ENCODE assay signal across 8 cellular contexts in genomic region chr20:62387993-62388635, GRCh38. TPM values are rescaled to one million over a fixed set of nuclear protein-coding genes. Genes with fewer than 3 reads are reported as not detected.
DNase-seq lines count a peak whose midpoint lies in the region; ATAC-seq and TF ChIP-seq lines count a peak whose summit lies in the region.

No MANE protein-coding gene starts in this region.

- peaks cover 24% of the 10 kb centered on the region for H4K20me1 ChIP-seq in SK-N-SH (ENCODE audit: insufficient read depth)

- intact Hi-C loops in activated CD8-positive, alpha-beta T cell treated with anti-CD3 and anti-CD28 coated beads for 36 hours (cut with micrococcal nuclease), result no loop called here

- peak overlapping the region; percentile 97 for H3K4me2 ChIP-seq in SK-N-SH

- POLR2A ChIA-PET in SK-N-SH (lab: Yijun Ruan, JAX), result interaction anchor here (1.0 to 1.6 kb wide), 5 partner anchors 14 to 256 kb away, joined by 3 to 9 read pairs (median 3); no protein-coding TSS in a partner anchor
- POLR2A ChIA-PET in activated CD8-positive, alpha-beta T cell treated with anti-CD3 and anti-CD28 coated beads for 36 hours (lab: Charles Lee), result interaction anchor here (1.2 to 6.0 kb wide), 9 partner anchors 13 to 152 kb away, joined by 3 to 53 read pairs (median 4); partner anchors contain the start of genes CABLES2 and LAMA5

- WGBS in SK-N-SH (ENCODE audit: low lambda C conversion rate), result 25% methylated on average over 12 of the region's 16 CpGs
- WGBS in iPS DF 6.9 (ENCODE audit: insufficient coverage, insufficient read length), result no CpG with 5 or more reads among the region's 16 CpGs

- H3K4me3 Mint-ChIP-seq in activated CD8-positive, alpha-beta T cell treated with anti-CD3 and anti-CD28 coated beads for 36 hours, result peak overlapping the region; percentile 95
- peak overlapping the region; percentile 95 for H3K4me3 Mint-ChIP-seq in stimulated activated naive B cell treated with anti-CD40 and anti-IgM and Interleukin-4, amounts not matched to agents 10 μg/mL and 1 μg/mL and 100 μg/mL, for 72 hours

- CTCF ChIA-PET in SK-N-SH (lab: Yijun Ruan, JAX), result interaction anchor here (0.6 to 1.7 kb wide), 6 partner anchors 11 to 200 kb away, joined by 3 to 6 read pairs (median 4); partner anchors contain the start of gene ADRM1
- CTCF ChIA-PET in activated CD8-positive, alpha-beta T cell treated with anti-CD3 and anti-CD28 coated beads for 36 hours (lab: Charles Lee), result interaction anchor here (2.0 kb wide), 1 partner anchor 21 kb away, joined by 5 read pairs; no protein-coding TSS in a partner anchor

- peaks cover 42% of the 10 kb centered on the region for H3K36me3 Mint-ChIP-seq in activated CD8-positive, alpha-beta T cell treated with anti-CD3 and anti-CD28 coated beads for 36 hours (ENCODE audit: low read depth)
- H3K36me3 Mint-ChIP-seq in stimulated activated naive B cell treated with anti-CD40 and anti-IgM and Interleukin-4, amounts not matched to agents 10 μg/mL and 1 μg/mL and 100 μg/mL, for 72 hours, result peaks cover 38 to 60% of the 10 kb centered on the region in 2 donors

- H3K36me3 ChIP-seq in SK-N-SH (replicated peaks in 1 of 2; ENCODE audit: control insufficient read depth in 1 of 2, insufficient read depth in 2 of 2, low read length in 1 of 2) (peaks cover 15 to 40% of the 10 kb centered on the region in 2 experiments), iPS DF 6.9 (ENCODE audit: control insufficient read depth, insufficient read depth, low read length) (peaks cover 14% of the 10 kb centered on the region)

- TF ChIP-seq CTCF in SK-N-SH (IDR thresholded peaks at IDR 0.05), result no peak
- no peak for TF ChIP-seq CTCF in activated CD8-positive, alpha-beta T cell treated with anti-CD3 and anti-CD28 coated beads for 36 hours (IDR thresholded peaks at IDR 0.05)

- no peaks in the 10 kb centered on the region for H3K9me2 ChIP-seq in SK-N-SH

- ATAC-seq in SK-N-SH treated with all-trans-retinoic acid at 6 μM for 48 hours, result no peak
- ATAC-seq in activated CD8-positive, alpha-beta T cell treated with anti-CD3 and anti-CD28 coated beads for 36 hours, result no peak
- no peak for ATAC-seq in stimulated activated naive B cell treated with anti-CD40 and anti-IgM and Interleukin-4, amounts not matched to agents 10 μg/mL and 1 μg/mL and 100 μg/mL, for 72 hours (replicated peaks)

- H2AFZ ChIP-seq in SK-N-SH (ENCODE audit: low read depth), result no peak overlapping the region

- peak overlapping the region; percentile 91 for H3K27ac Mint-ChIP-seq in activated CD8-positive, alpha-beta T cell treated with anti-CD3 and anti-CD28 coated beads for 36 hours
- peak overlapping the region; percentile 96 for H3K27ac Mint-ChIP-seq in stimulated activated naive B cell treated with anti-CD40 and anti-IgM and Interleukin-4, amounts not matched to agents 10 μg/mL and 1 μg/mL and 100 μg/mL, for 72 hours

- peaks cover 0 to 19% of the 10 kb centered on the region in 2 experiments; a peak in 2 of 4 replicates for H3K4me1 ChIP-seq in SK-N-SH (ENCODE audit: control insufficient read depth in 1 of 2, insufficient read depth in 2 of 2, low read depth in 1 of 2, low read length in 1 of 2)
- H3K4me1 ChIP-seq in iPS DF 6.9 (ENCODE audit: control insufficient read depth, insufficient read depth, low read length), result no peaks in the 10 kb centered on the region

- TF ChIP-seq RAD21 in SK-N-SH (IDR thresholded peaks at IDR 0.05; ENCODE audit: low read length), result no peak

- no peak for DNase-seq in SK-N-SH
- DNase-seq in activated CD8-positive, alpha-beta T cell treated with anti-CD3 and anti-CD28 coated beads for 36 hours, result peak; percentile 44
- no peak for DNase-seq in iPS DF 6.9 (ENCODE audit: low read depth, low spot score)
- no peak for DNase-seq in stimulated activated naive B cell treated with anti-CD40 and anti-IgM and Interleukin-4, amounts not matched to agents 10 μg/mL and 1 μg/mL and 100 μg/mL, for 72 hours
- no peak for DNase-seq in KBM-7
- DNase-seq in inferior parietal cortex (ENCODE audit: extremely low spot score), result no peak
- no peak for DNase-seq in amniotic stem cell (lab: John Stamatoyannopoulos, UW)

- H3K27me3 ChIP-seq in SK-N-SH (ENCODE audit: insufficient read depth), result no peaks in the 10 kb centered on the region
- H3K27me3 ChIP-seq in iPS DF 6.9 (ENCODE audit: control insufficient read depth, insufficient read depth, low read length), result no peaks in the 10 kb centered on the region

- H3K27ac ChIP-seq in SK-N-SH (ENCODE audit: low read depth in 2 of 2, low read length in 1 of 2) (peak overlapping the region; percentile 34 to 85; a peak in 3 of 4 replicates), iPS DF 6.9 (ENCODE audit: low read length) (no peak overlapping the region)

- in situ Hi-C loops in KBM-7 (cut with MboI; ENCODE audit: low pct_unique_long_range_greater_than_20kb, low sequenced_read_pairs), result loop anchor here (25.0 kb wide), 1 partner anchor 376 kb away; no protein-coding TSS in a partner anchor

- no peaks in the 10 kb centered on the region for H3K9me3 Mint-ChIP-seq in activated CD8-positive, alpha-beta T cell treated with anti-CD3 and anti-CD28 coated beads for 36 hours
- H3K9me3 Mint-ChIP-seq in stimulated activated naive B cell treated with anti-CD40 and anti-IgM and Interleukin-4, amounts not matched to agents 10 μg/mL and 1 μg/mL and 100 μg/mL, for 72 hours, result no peaks in the 10 kb centered on the region

- H3F3A ChIP-seq in SK-N-SH (replicated peaks; ENCODE audit: insufficient read depth), result peaks cover 17% of the 10 kb centered on the region

- peaks cover 34% of the 10 kb centered on the region for H3K4me1 Mint-ChIP-seq in activated CD8-positive, alpha-beta T cell treated with anti-CD3 and anti-CD28 coated beads for 36 hours (ENCODE audit: low read depth)
- peaks cover 38 to 63% of the 10 kb centered on the region in 2 donors for H3K4me1 Mint-ChIP-seq in stimulated activated naive B cell treated with anti-CD40 and anti-IgM and Interleukin-4, amounts not matched to agents 10 μg/mL and 1 μg/mL and 100 μg/mL, for 72 hours

- peak overlapping the region; percentile 96 for H3K9ac ChIP-seq in SK-N-SH

- H3K27me3 Mint-ChIP-seq in activated CD8-positive, alpha-beta T cell treated with anti-CD3 and anti-CD28 coated beads for 36 hours, result no peaks in the 10 kb centered on the region
- no peaks in the 10 kb centered on the region for H3K27me3 Mint-ChIP-seq in stimulated activated naive B cell treated with anti-CD40 and anti-IgM and Interleukin-4, amounts not matched to agents 10 μg/mL and 1 μg/mL and 100 μg/mL, for 72 hours

- TF ChIP-seq EP300 in SK-N-SH (IDR thresholded peaks at IDR 0.05; ENCODE audit: borderline replicate concordance in 1 of 2, low read depth in 1 of 2, low read length in 1 of 2), result no peak

- H3K79me2 ChIP-seq in SK-N-SH (ENCODE audit: insufficient read depth), result peaks cover 64% of the 10 kb centered on the region

- H3K9me3 ChIP-seq in SK-N-SH, result no peaks in the 10 kb centered on the region
- no peaks in the 10 kb centered on the region for H3K9me3 ChIP-seq in iPS DF 6.9 (ENCODE audit: control insufficient read depth, insufficient read depth, low read length)

- H3K4me3 ChIP-seq in SK-N-SH (ENCODE audit: low read depth in 2 of 2, low read length in 1 of 2), result peak overlapping the region; percentile 72 to 87
- peak overlapping the region; percentile 99; the same call in 1 of the 2 replicates for H3K4me3 ChIP-seq in iPS DF 6.9 (ENCODE audit: low read length)

TF ChIP-seq in SK-N-SH, 30 proteins besides CTCF, POLR2A, EP300 and RAD21 (continues in another document):
- TF ChIP-seq, protein P1, sequence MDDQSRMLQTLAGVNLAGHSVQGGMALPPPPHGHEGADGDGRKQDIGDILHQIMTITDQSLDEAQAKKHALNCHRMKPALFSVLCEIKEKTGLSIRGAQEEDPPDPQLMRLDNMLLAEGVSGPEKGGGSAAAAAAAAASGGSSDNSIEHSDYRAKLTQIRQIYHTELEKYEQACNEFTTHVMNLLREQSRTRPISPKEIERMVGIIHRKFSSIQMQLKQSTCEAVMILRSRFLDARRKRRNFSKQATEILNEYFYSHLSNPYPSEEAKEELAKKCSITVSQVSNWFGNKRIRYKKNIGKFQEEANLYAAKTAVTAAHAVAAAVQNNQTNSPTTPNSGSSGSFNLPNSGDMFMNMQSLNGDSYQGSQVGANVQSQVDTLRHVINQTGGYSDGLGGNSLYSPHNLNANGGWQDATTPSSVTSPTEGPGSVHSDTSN (IDR thresholded peaks at IDR 0.05), result 0 out of 2 replicates have a peak, but pooled peaks have one; percentile 14
- peak; percentile 38; the same call in 1 of the 2 replicates for TF ChIP-seq POLR2AphosphoS5 (IDR thresholded peaks at IDR 0.05; ENCODE audit: low read depth, low read length)

TF ChIP-seq in SK-N-SH treated with all-trans-retinoic acid at 6 μM for 48 hours, 23 proteins besides CTCF, POLR2A, EP300 and RAD21 (continues in another document):
- TF ChIP-seq BACH2 (CRISPR knock-in tag; IDR thresholded peaks at IDR 0.05; ENCODE audit: borderline replicate concordance) (no peak), ARNTL (CRISPR knock-in tag; IDR thresholded peaks at IDR 0.05; ENCODE audit: borderline replicate concordance, low read depth) (no peak), OSR1 (CRISPR knock-in tag; IDR thresholded peaks at IDR 0.05) (no peak), ZNF565 (CRISPR knock-in tag; conservative IDR thresholded peaks at IDR 0.05; ENCODE audit: low read depth) (no peak), ISL1 (CRISPR knock-in tag; IDR thresholded peaks at IDR 0.05) (no peak), ZFP3 (CRISPR knock-in tag; IDR thresholded peaks at IDR 0.05) (no peak), PPARA (CRISPR knock-in tag; IDR thresholded peaks at IDR 0.05; ENCODE audit: borderline replicate concordance) (no peak)

RNA-seq across cellular contexts. Expression of gene RPS21, which starts 1.2 kb away (rescaled TPM):
- polyA plus RNA-seq in SK-N-SH (2012; rRNA removed), result 11,376 and 16,625 TPM in 2 replicates
- 13,224 and 13,754 TPM in 2 replicates for polyA plus RNA-seq in SK-N-SH (2012; cell fraction: cytosol; rRNA removed)
- 2,698 and 3,651 TPM in 2 replicates for polyA plus RNA-seq in SK-N-SH (2012; cell fraction: nucleus; rRNA removed)
- total RNA-seq in activated CD8-positive, alpha-beta T cell treated with anti-CD3 and anti-CD28 coated beads for 36 hours, result 1,000 to 10,000 TPM; 2,670 to 2,760 TPM

RNA-seq across cellular contexts. Expression of gene CABLES2, which starts 19.0 kb away (rescaled TPM):
- 4.2 and 4.8 TPM in 2 replicates for polyA plus RNA-seq in SK-N-SH (2012; rRNA removed)
- polyA plus RNA-seq in SK-N-SH (2012; cell fraction: cytosol; rRNA removed), result 2.8 and 4.3 TPM in 2 replicates
- polyA plus RNA-seq in SK-N-SH (2012; cell fraction: nucleus; rRNA removed), result 6.6 and 7.6 TPM in 2 replicates
- 1 to 10 TPM; 3.2 to 4.5 TPM for total RNA-seq in activated CD8-positive, alpha-beta T cell treated with anti-CD3 and anti-CD28 coated beads for 36 hours

RNA-seq across cellular contexts. Expression of gene LAMA5, which starts 21.0 kb away (rescaled TPM):
- 16.1 and 27.2 TPM in 2 replicates for polyA plus RNA-seq in SK-N-SH (2012; rRNA removed)
- polyA plus RNA-seq in SK-N-SH (2012; cell fraction: cytosol; rRNA removed), result 9.9 and 17.8 TPM in 2 replicates
- 127 and 252 TPM in 2 replicates for polyA plus RNA-seq in SK-N-SH (2012; cell fraction: nucleus; rRNA removed)
- total RNA-seq in activated CD8-positive, alpha-beta T cell treated with anti-CD3 and anti-CD28 coated beads for 36 hours, result under 1 TPM; 0.25 to 0.76 TPM

RNA-seq across cellular contexts. Expression of gene RBBP8NL, which starts 39.2 kb away (rescaled TPM):
- polyA plus RNA-seq in SK-N-SH (2012; rRNA removed), result not detected in 2 replicates
- 0.01 TPM in 1 of 2 replicates, not detected in the other for polyA plus RNA-seq in SK-N-SH (2012; cell fraction: cytosol; rRNA removed)
- not detected in 2 replicates for polyA plus RNA-seq in SK-N-SH (2012; cell fraction: nucleus; rRNA removed)
- not detected for total RNA-seq in activated CD8-positive, alpha-beta T cell treated with anti-CD3 and anti-CD28 coated beads for 36 hours
